12 cellular contexts compared by ENCODE assay signal in the genomic region with DNA sequence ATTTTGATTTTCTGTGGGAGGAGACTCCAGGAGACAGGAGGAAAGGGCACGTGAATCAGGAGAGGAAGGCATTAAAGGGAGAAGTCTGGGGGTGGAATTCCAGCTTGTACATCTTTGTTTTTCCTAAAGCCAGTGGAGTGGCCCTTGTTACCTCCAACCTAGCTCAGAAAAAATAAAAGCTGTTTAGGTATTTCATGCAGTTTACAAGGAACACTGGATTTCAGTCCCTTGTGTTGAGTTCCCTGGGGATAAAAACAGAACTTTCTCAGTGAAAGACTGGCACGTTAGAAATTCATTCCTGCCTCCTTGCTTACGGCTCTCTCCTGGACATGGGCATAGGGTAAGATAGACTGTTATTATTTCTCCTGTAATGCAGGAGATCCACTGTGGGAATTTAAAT.
A peak's percentile ranks its signal among the peaks of the same experiment; 100 is the strongest.
DNase-seq lines count a peak whose midpoint lies in the region; ATAC-seq, FAIRE-seq and TF ChIP-seq lines count a peak whose summit lies in the region.
"Had no signal": no experiment of that assay in that cellular context is flagged by ENCODE, and none has a peak within 500 bp of the region (broad histone marks: within the 10 kb centered on the region; RNA-seq: fewer than 3 reads in every experiment).

No MANE protein-coding gene starts in this region.

- ATAC-seq in HG02840 (IDR thresholded peaks at IDR 0.05; ENCODE audit: low FRiP score, unreplicated experiment) (no peak), GM18861 (IDR thresholded peaks at IDR 0.05; ENCODE audit: unreplicated experiment) (no peak)
- ATAC-seq: stimulated activated naive B cell treated with anti-CD40 and anti-IgM and Interleukin-4, amounts not matched to agents 10 μg/mL and 1 μg/mL and 100 μg/mL, for 72 hours had no signal

- in situ Hi-C loops in GM23248 (cut with MboI): no loop called here

- no peak overlapping the region for H3K4me2 ChIP-seq in GM23248 (ENCODE audit: unreplicated experiment)
- H3K4me2 ChIP-seq in endothelial cell of umbilical vein (ENCODE audit: insufficient read depth, low read length): peak overlapping the region; percentile 58

- no peak for TF ChIP-seq CTCF in endothelial cell of umbilical vein (IDR thresholded peaks at IDR 0.05; ENCODE audit: extremely low read depth in 1 of 2, insufficient read depth in 1 of 2, low read depth in 1 of 2, low read length in 2 of 2)

- CTCF ChIA-PET in endothelial cell of umbilical vein (lab: Charles Lee): interaction anchor here (0.7 to 1.3 kb wide), 4 partner anchors 9 to 1403 kb away, joined by 3 to 5 read pairs (median 4); no protein-coding TSS in a partner anchor

- H3K9me1 ChIP-seq in endothelial cell of umbilical vein (replicated peaks; ENCODE audit: control insufficient read depth, extremely low read depth, insufficient read depth, low read length): no peaks in the 10 kb centered on the region

- intact Hi-C loops in endothelial cell of umbilical vein (cut with micrococcal nuclease): loop anchor here (1.0 to 10.0 kb wide), 8 partner anchors 9 to 1245 kb away; a partner anchor contains a TSS

- no peak overlapping the region for H3K4me3 ChIP-seq in GM23248
- peak overlapping the region in 1 of 3 experiments; percentile 21 for H3K4me3 ChIP-seq in endothelial cell of umbilical vein (replicated peaks in 1 of 3; ENCODE audit: insufficient read depth in 1 of 3, low read depth in 1 of 3, low read length in 3 of 3)

- no peaks in the 10 kb centered on the region for H3K9me2 ChIP-seq in GM23248 (ENCODE audit: insufficient read depth)

- no peaks in the 10 kb centered on the region for H3K4me1 ChIP-seq in GM23248 (ENCODE audit: insufficient read depth)
- H3K4me1 ChIP-seq in endothelial cell of umbilical vein (ENCODE audit: control insufficient read depth, extremely low read depth, insufficient read depth, low read length): peaks cover 32% of the 10 kb centered on the region

- FAIRE-seq in endothelial cell of umbilical vein (lab: Jason Lieb, UNC): peak; percentile 4
- FAIRE-seq: GM12892 had no signal

- no peaks in the 10 kb centered on the region for H3F3A ChIP-seq in GM23248 (ENCODE audit: insufficient read depth)

- POLR2A ChIA-PET in endothelial cell of umbilical vein (lab: Charles Lee): interaction anchor here (0.7 kb wide), 1 partner anchor 447 kb away, joined by 3 read pairs; no protein-coding TSS in a partner anchor

- H3K79me2 ChIP-seq in GM23248 (ENCODE audit: insufficient read depth): no peaks in the 10 kb centered on the region
- H3K79me2 ChIP-seq in endothelial cell of umbilical vein (ENCODE audit: control insufficient read depth, insufficient read depth, low read length): no peaks in the 10 kb centered on the region

- H3K9ac ChIP-seq in GM23248 (no peak overlapping the region), endothelial cell of umbilical vein (replicated peaks; ENCODE audit: extremely low read depth, insufficient read depth, low read length) (peak overlapping the region; percentile 83)

- H3K9me3 ChIP-seq in GM23248 (ENCODE audit: low read depth) (no peaks in the 10 kb centered on the region), endothelial cell of umbilical vein (replicated peaks; ENCODE audit: control insufficient read depth, insufficient read depth, low read length) (no peaks in the 10 kb centered on the region)

- H3K27me3 ChIP-seq in GM23248 (replicated peaks; ENCODE audit: insufficient read depth): no peaks in the 10 kb centered on the region
- no peaks in the 10 kb centered on the region for H3K27me3 ChIP-seq in endothelial cell of umbilical vein (ENCODE audit: control insufficient read depth in 2 of 2, insufficient read depth in 2 of 2, low read length in 2 of 2)

- 45 to 46% methylated on average over 3 of the region's 3 CpGs for WGBS in GM23248 (ENCODE audit: low coverage in 1 of 2, low lambda C conversion rate in 2 of 2, missing lambda C conversion rate in 2 of 2), 2 experiments

- TSS peak; percentile 67 for BruUV-seq in endothelial cell of umbilical vein (replicated peaks; lab: Mats Ljungman, UMichigan)

- TF ChIP-seq POLR2A in endothelial cell of umbilical vein (IDR thresholded peaks at IDR 0.05; ENCODE audit: low read depth, low read length): no peak

- H3K36me3 ChIP-seq in GM23248 (ENCODE audit: low read depth) (no peaks in the 10 kb centered on the region), endothelial cell of umbilical vein (ENCODE audit: control insufficient read depth in 2 of 2, extremely low read depth in 1 of 2, insufficient read depth in 2 of 2, low read length in 2 of 2) (no peaks in the 10 kb centered on the region)

- no peak overlapping the region for H3K27ac ChIP-seq in GM23248
- peak overlapping the region; percentile 79 for H3K27ac ChIP-seq in endothelial cell of umbilical vein (ENCODE audit: insufficient read depth, low read depth, low read length)

- DNase-seq in GM23248: no peak
- peak; percentile 23 for DNase-seq in NCI-H526 treated with DMSO at 0.1 percent for 48 hours (lab: John Stamatoyannopoulos, UW)
- no peak for DNase-seq in endothelial cell of umbilical vein (ENCODE audit: low read depth, low spot score)
- peak; percentile 72 for DNase-seq in renal cortical epithelial cell (ENCODE audit: low read depth)
- DNase-seq in NOMO-1 treated with DMSO at 0.1 percent for 48 hours (lab: John Stamatoyannopoulos, UW; ENCODE audit: unreplicated experiment): no peak
- no peak for DNase-seq in activated effector memory CD4-positive, alpha-beta T cell treated with anti-CD3 and anti-CD28 coated beads, Interleukin-2, amount 50 U/mL, for 16 hours
- DNase-seq: activated CD8-positive, alpha-beta memory T cell treated with anti-CD3 and anti-CD28 coated beads, Interleukin-2, amount 50 U/mL, for 4 hours; NCI-H2107; stimulated activated naive B cell treated with anti-CD40 and anti-IgM and Interleukin-4, amounts not matched to agents 10 μg/mL and 1 μg/mL and 100 μg/mL, for 72 hours had no signal

- dilution Hi-C loops in endothelial cell of umbilical vein (cut with MboI; ENCODE audit: extremely low pct_ligation_motif_present, low sequenced_read_pairs): loop anchor here (25.0 kb wide), 1 partner anchor 163 kb away; a partner anchor contains a TSS

- peak overlapping the region; percentile 42; the same call in 1 of the 2 replicates for H2AFZ ChIP-seq in GM23248
- peak overlapping the region; percentile 81 for H2AFZ ChIP-seq in endothelial cell of umbilical vein (ENCODE audit: low read depth, low read length)

- H4K20me1 ChIP-seq in GM23248 (ENCODE audit: insufficient read depth): no peaks in the 10 kb centered on the region
- no peaks in the 10 kb centered on the region for H4K20me1 ChIP-seq in endothelial cell of umbilical vein (replicated peaks; ENCODE audit: control insufficient read depth, extremely low read depth, insufficient read depth, low read length)

TF ChIP-seq in endothelial cell of umbilical vein, 7 proteins besides CTCF, POLR2A, EP300 and RAD21:
- no peak for TF ChIP-seq MYC (IDR thresholded peaks at IDR 0.05; ENCODE audit: low read depth, low read length)
- TF ChIP-seq JUN (IDR thresholded peaks at IDR 0.05; ENCODE audit: borderline replicate concordance, insufficient read depth, insufficient read length, low read depth): no peak
- TF ChIP-seq, protein P1, sequence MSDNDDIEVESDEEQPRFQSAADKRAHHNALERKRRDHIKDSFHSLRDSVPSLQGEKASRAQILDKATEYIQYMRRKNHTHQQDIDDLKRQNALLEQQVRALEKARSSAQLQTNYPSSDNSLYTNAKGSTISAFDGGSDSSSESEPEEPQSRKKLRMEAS (IDR thresholded peaks at IDR 0.05; ENCODE audit: insufficient read depth, insufficient read length): no peak
- TF ChIP-seq POLR2AphosphoS5 (IDR thresholded peaks at IDR 0.05; ENCODE audit: insufficient read depth, low read depth, low read length): no peak
- TF ChIP-seq FOS (IDR thresholded peaks at IDR 0.05; ENCODE audit: borderline replicate concordance, insufficient read depth, low read length): no peak
- no peak for TF ChIP-seq EZH2 (IDR thresholded peaks at IDR 0.05; ENCODE audit: borderline replicate concordance, low read depth, low read length, severe bottlenecking)
- no peak for TF ChIP-seq GATA2 (IDR thresholded peaks at IDR 0.05; ENCODE audit: insufficient read depth, insufficient read length, low read depth, low read length)

Comparison
In these comparisons a context has a peak if more than half of its experiments do, and no peak if none do; other contexts are left out.
1. DNase-seq: peak in NCI-H526 treated with DMSO at 0.1 percent for 48 hours (single experiment) and renal cortical epithelial cell (single experiment); none in GM23248 (single experiment), endothelial cell of umbilical vein (single experiment), NOMO-1 treated with DMSO at 0.1 percent for 48 hours (single experiment) and activated effector memory CD4-positive, alpha-beta T cell treated with anti-CD3 and anti-CD28 coated beads, Interleukin-2, amount 50 U/mL, for 16 hours (single experiment).